In genomic region chr18:69725855-69726508, GRCh38 we compare ENCODE assay signal across 17 cellular contexts.
DNase-seq lines count a peak whose midpoint lies in the region; ATAC-seq, FAIRE-seq and TF ChIP-seq lines count a peak whose summit lies in the region.
"Had no signal": no experiment of that assay in that cellular context is flagged by ENCODE, and none has a peak within 500 bp of the region (broad histone marks: within the 10 kb centered on the region; RNA-seq: fewer than 3 reads in every experiment).

No MANE protein-coding gene starts in this region.

- H3K27me3 Mint-ChIP-seq in immature natural killer cell (ENCODE audit: low read depth in 3 of 3): peaks cover 0 to 2% (median 0%) of the 10 kb centered on the region in 3 donors
- H3K27me3 Mint-ChIP-seq: CD4-positive, alpha-beta memory T cell; IgD-negative memory B cell had no signal

- H3K4me3 Mint-ChIP-seq in immature natural killer cell: no peak overlapping the region
- H3K4me3 Mint-ChIP-seq: CD4-positive, alpha-beta memory T cell; IgD-negative memory B cell had no signal

- TF ChIP-seq CTCF in WERI-Rb-1 (IDR thresholded peaks at IDR 0.05; ENCODE audit: low read depth, low read length): no peak

- H3K4me3 ChIP-seq in WERI-Rb-1 (ENCODE audit: low read depth, low read length): no peak overlapping the region

- DNase-seq in A172 (ENCODE audit: low spot score) (peak; percentile 4), DMS53 treated with DMSO at 0.1 percent for 48 hours (lab: John Stamatoyannopoulos, UW; ENCODE audit: unreplicated experiment) (peak; percentile 59), amniotic epithelial cell (ENCODE audit: low read depth) (peak; percentile 54), immature natural killer cell (no peak), GM12891 (ENCODE audit: insufficient read length, low spot score) (no peak), WERI-Rb-1 (no peak), AG20443 (ENCODE audit: low spot score) (no peak)
- DNase-seq: BE2C; CD4-positive, alpha-beta memory T cell; DMS153; GF-D8 had no signal

- H3K27ac Mint-ChIP-seq in immature natural killer cell: peak overlapping the region in 4 of 6 donors; percentile 3 to 71 (median 32)
- H3K27ac Mint-ChIP-seq: CD4-positive, alpha-beta memory T cell; IgD-negative memory B cell had no signal

- H3K36me3 ChIP-seq in WERI-Rb-1: no peaks in the 10 kb centered on the region
- H3K36me3 ChIP-seq: BE2C had no signal

- TF ChIP-seq POLR2A in GM12891 (IDR thresholded peaks at IDR 0.05; ENCODE audit: low read depth, low read length): no peak

- no peak for FAIRE-seq in GM12891 (lab: Jason Lieb, UNC)
- FAIRE-seq: A204.1, H54 had no signal

- H3K27ac ChIP-seq in WERI-Rb-1: no peak overlapping the region; the same call in 1 of the 2 replicates
- H3K27ac ChIP-seq: C4-2B had no signal

- H3K36me3 Mint-ChIP-seq in immature natural killer cell: peaks cover 5 to 30% (median 20%) of the 10 kb centered on the region in 3 donors
- H3K36me3 Mint-ChIP-seq: IgD-negative memory B cell had no signal

- peaks cover 0 to 2% (median 0%) of the 10 kb centered on the region in 6 donors for H3K9me3 Mint-ChIP-seq in immature natural killer cell

- no peaks in the 10 kb centered on the region for H3K27me3 ChIP-seq in WERI-Rb-1 (ENCODE audit: insufficient read depth, low read depth, severe bottlenecking)
- H3K27me3 ChIP-seq: BE2C had no signal

- H3K9me3 ChIP-seq in WERI-Rb-1 (ENCODE audit: severe bottlenecking): no peaks in the 10 kb centered on the region
- H3K9me3 ChIP-seq: BE2C had no signal

- no peak for ATAC-seq in HG03135 (IDR thresholded peaks at IDR 0.05; ENCODE audit: unreplicated experiment)
- ATAC-seq: HCT116 had no signal

- peaks cover 14 to 40% of the 10 kb centered on the region in 2 donors for H3K4me1 Mint-ChIP-seq in immature natural killer cell
- H3K4me1 Mint-ChIP-seq: IgD-negative memory B cell had no signal

TF ChIP-seq in GM12891, 5 proteins besides CTCF, POLR2A, EP300 and RAD21:
- no peak for TF ChIP-seq POU2F2 (IDR thresholded peaks at IDR 0.05; ENCODE audit: low read depth, low read length)
- TF ChIP-seq POLR2AphosphoS5 (IDR thresholded peaks at IDR 0.05; ENCODE audit: low read depth, low read length): no peak

Comparison
In these comparisons a context has a peak if more than half of its experiments do, and no peak if none do; other contexts are left out.
1. DNase-seq: peak in A172 (single experiment), DMS53 treated with DMSO at 0.1 percent for 48 hours (single experiment) and amniotic epithelial cell (single experiment); none in immature natural killer cell (0 of 3), GM12891 (single experiment), WERI-Rb-1 (single experiment) and AG20443 (single experiment).